8 cellular contexts compared by ENCODE assay signal in the genomic region with DNA sequence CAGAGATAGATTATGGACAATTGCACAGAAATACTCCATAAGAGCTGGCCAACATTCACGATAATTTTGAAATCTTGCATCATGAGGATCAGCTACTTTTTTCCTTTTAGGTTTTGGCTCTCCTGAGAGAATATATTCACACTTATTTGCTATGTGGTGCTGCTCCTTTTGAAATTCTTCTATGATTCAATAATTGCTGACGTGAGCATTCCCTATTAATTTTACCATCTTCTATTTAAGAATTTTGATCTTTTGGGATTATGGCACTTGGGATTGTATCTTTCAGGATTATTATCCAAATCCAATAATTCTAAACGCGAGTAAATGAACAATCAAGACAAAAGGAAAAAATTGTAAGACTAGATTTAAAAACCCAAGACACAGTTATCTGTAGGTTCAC.
"Had no signal": no experiment of that assay in that cellular context is flagged by ENCODE, and none has a peak within 500 bp of the region (broad histone marks: within the 10 kb centered on the region; RNA-seq: fewer than 3 reads in every experiment).

No MANE protein-coding gene starts in this region.

- ATAC-seq: GM12878 had no signal

- DNase-seq: GDM1, GF-D8 had no signal

- FAIRE-seq: G401.6, GM12878, GM12891, GM12892, GM18507, GM19239 had no signal

- H3K4me3 ChIP-seq: GM12878 had no signal
